ENCODE assay signal across 14 cellular contexts in the genomic region with DNA sequence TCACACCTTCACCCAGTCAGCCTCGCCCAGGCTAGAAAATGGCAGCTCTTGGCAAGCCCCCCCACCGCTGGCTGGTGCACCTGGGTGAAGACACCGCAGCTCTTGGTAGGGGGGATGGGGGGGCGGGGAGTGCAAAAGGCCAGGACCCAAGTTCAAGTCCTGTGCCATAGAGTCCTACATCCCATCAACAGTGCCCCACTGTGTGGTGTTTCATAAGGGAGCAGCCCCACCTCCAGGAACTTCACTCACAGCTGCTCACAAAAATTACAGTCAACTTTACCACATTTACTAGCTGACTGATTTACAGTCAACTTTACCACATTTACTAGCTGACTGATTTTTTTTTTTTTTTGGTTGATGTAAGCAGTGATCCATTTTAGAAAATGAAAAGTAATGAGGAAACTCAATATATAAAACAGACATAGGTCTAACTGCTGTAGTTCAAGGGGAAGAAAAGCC.
DNase-seq lines count a peak whose midpoint lies in the region; FAIRE-seq and TF ChIP-seq lines count a peak whose summit lies in the region.
"Had no signal": no experiment of that assay in that cellular context is flagged by ENCODE, and none has a peak within 500 bp of the region (broad histone marks: within the 10 kb centered on the region; RNA-seq: fewer than 3 reads in every experiment).

No MANE protein-coding gene starts in this region.

- H3K4me1 Mint-ChIP-seq in Caco-2 (ENCODE audit: low read depth, unreplicated experiment) (no peaks in the 10 kb centered on the region), H9 (peaks cover 8 to 12% of the 10 kb centered on the region in 2 experiments)

- H3K36me3 ChIP-seq in Caco-2 (ENCODE audit: control insufficient read depth, insufficient read depth, low read length): no peaks in the 10 kb centered on the region
- no peaks in the 10 kb centered on the region for H3K36me3 ChIP-seq in kidney (ENCODE audit: control insufficient read depth in 1 of 2, insufficient read depth in 2 of 2, low read length in 2 of 2)
- H3K36me3 ChIP-seq in testis (ENCODE audit: low read depth, missing control alignments): no peaks in the 10 kb centered on the region
- no peaks in the 10 kb centered on the region for H3K36me3 ChIP-seq in effector memory CD4-positive, alpha-beta T cell (ENCODE audit: control insufficient read depth, insufficient read depth, low read length)
- H3K36me3 ChIP-seq: heart right ventricle had no signal

- H3K4me3 ChIP-seq in Caco-2 (ENCODE audit: low read depth, low read length) (no peak overlapping the region), kidney (ENCODE audit: low read length in 2 of 2) (no peak overlapping the region), testis (no peak overlapping the region)
- no peak overlapping the region for H3K4me3 ChIP-seq in effector memory CD4-positive, alpha-beta T cell (ENCODE audit: insufficient read depth, low read depth, low read length, poor library complexity, severe bottlenecking)
- H3K4me3 ChIP-seq: heart right ventricle, psoas muscle had no signal

- H3K79me1 ChIP-seq in H9 (ENCODE audit: insufficient read depth, low read depth, low read length, poor library complexity, severe bottlenecking): no peaks in the 10 kb centered on the region

- H3K4me3 Mint-ChIP-seq in Caco-2 (ENCODE audit: unreplicated experiment) (no peak overlapping the region), H9 (no peak overlapping the region)
- H3K4me3 Mint-ChIP-seq: activated naive CD8-positive, alpha-beta T cell treated with anti-CD3 and anti-CD28 coated beads, Interleukin-2, amount 50 U/mL, for 24 hours; stimulated activated naive CD8-positive, alpha-beta T cell treated with anti-CD3 and anti-CD28 coated beads, Interleukin-15, Interleukin-2, amounts not matched to agents 100 ng/mL and 50 ng/mL, for 24 hours had no signal

- TF ChIP-seq CTCF in Caco-2 (IDR thresholded peaks at IDR 0.05; ENCODE audit: insufficient read depth in 1 of 2, low read depth in 1 of 2, low read length in 1 of 2, severe bottlenecking in 1 of 2, unreplicated experiment in 1 of 2) (no peak), H9 (conservative IDR thresholded peaks at IDR 0.05) (0 out of 3 replicates have a peak, but pooled peaks have one; percentile 18), kidney (IDR thresholded peaks at IDR 0.05; ENCODE audit: borderline replicate concordance, extremely low read depth, insufficient read depth) (no peak), testis (IDR thresholded peaks at IDR 0.05) (no peak)

- H3K9me3 ChIP-seq in Caco-2 (no peaks in the 10 kb centered on the region), H9 (ENCODE audit: control insufficient read depth, low read depth, low read length) (no peaks in the 10 kb centered on the region), kidney (ENCODE audit: control insufficient read depth in 1 of 2, low read length in 2 of 2) (no peaks in the 10 kb centered on the region), testis (no peaks in the 10 kb centered on the region)
- no peaks in the 10 kb centered on the region for H3K9me3 ChIP-seq in effector memory CD4-positive, alpha-beta T cell (ENCODE audit: control insufficient read depth, low read length)
- H3K9me3 ChIP-seq: heart right ventricle, psoas muscle had no signal

- FAIRE-seq in kidney (lab: Jason Lieb, UNC): no peak

- H3K9me3 Mint-ChIP-seq in Caco-2 (ENCODE audit: unreplicated experiment) (no peaks in the 10 kb centered on the region), H9 (no peaks in the 10 kb centered on the region)
- H3K9me3 Mint-ChIP-seq: activated naive CD8-positive, alpha-beta T cell treated with anti-CD3 and anti-CD28 coated beads, Interleukin-2, amount 50 U/mL, for 24 hours; stimulated activated naive CD8-positive, alpha-beta T cell treated with anti-CD3 and anti-CD28 coated beads, Interleukin-15, Interleukin-2, amounts not matched to agents 100 ng/mL and 50 ng/mL, for 24 hours had no signal

- no peak overlapping the region for H2BK20ac ChIP-seq in H9 (ENCODE audit: low read depth, low read length, poor library complexity, severe bottlenecking)

- POLR2A ChIA-PET in Caco-2 (lab: Charles Lee): no interaction called here

- H3K4ac ChIP-seq in H9 (ENCODE audit: low read depth, low read length): no peak overlapping the region

- intact Hi-C loops in Caco-2 (cut with micrococcal nuclease; ENCODE audit: unreplicated experiment): loop anchor here (1.0 kb wide), 1 partner anchor 300 kb away; no protein-coding TSS in a partner anchor
- intact Hi-C loops in kidney (cut with DNase I): no loop called here
- intact Hi-C loops in testis (cut with DNase I; ENCODE audit: low total_unique reads): no loop called here

- no peak overlapping the region for H3K4me2 ChIP-seq in H9 (ENCODE audit: insufficient read depth, insufficient read length, low read length)

- H3K27ac ChIP-seq in H9 (ENCODE audit: insufficient read length, low read depth, low read length) (no peak overlapping the region), kidney (ENCODE audit: low read depth in 2 of 2, low read length in 2 of 2) (peak overlapping the region; percentile 49 to 53), testis (no peak overlapping the region)
- no peak overlapping the region for H3K27ac ChIP-seq in effector memory CD4-positive, alpha-beta T cell (ENCODE audit: insufficient read depth, low read length, poor library complexity, severe bottlenecking)
- H3K27ac ChIP-seq: psoas muscle had no signal

- H2BK12ac ChIP-seq in H9 (ENCODE audit: insufficient read length, low read depth, low read length): no peak overlapping the region

- WGBS in H9 (ENCODE audit: extremely low coverage, insufficient read length, low lambda C conversion rate): no CpG with 5 or more reads among the region's 4 CpGs
- WGBS in testis, 2 donors: 95% methylated on average over 4 of the region's 4 CpGs

- H4K91ac ChIP-seq in H9 (ENCODE audit: insufficient read length, low read depth, low read length): no peak overlapping the region

- no peak overlapping the region for H2BK15ac ChIP-seq in H9 (ENCODE audit: low read depth, low read length)

- H3K23ac ChIP-seq in H9 (ENCODE audit: insufficient read length, low read depth, low read length): no peak overlapping the region

- H3K18ac ChIP-seq in H9 (ENCODE audit: insufficient read length, low read depth, low read length): no peak overlapping the region

- H3K4me1 ChIP-seq in Caco-2: no peaks in the 10 kb centered on the region
- peaks cover 3% of the 10 kb centered on the region; the same call in 1 of the 2 replicates for H3K4me1 ChIP-seq in H9 (ENCODE audit: insufficient read depth, low read length)
- H3K4me1 ChIP-seq in kidney (ENCODE audit: control insufficient read depth in 1 of 2, insufficient read depth in 1 of 2, low read depth in 1 of 2, low read length in 2 of 2): peaks cover 2 to 19% of the 10 kb centered on the region in 2 donors
- H3K4me1 ChIP-seq in testis: no peaks in the 10 kb centered on the region
- no peaks in the 10 kb centered on the region for H3K4me1 ChIP-seq in effector memory CD4-positive, alpha-beta T cell (ENCODE audit: control insufficient read depth, insufficient read depth, low read length, poor library complexity, severe bottlenecking)
- H3K4me1 ChIP-seq: psoas muscle had no signal

- no peaks in the 10 kb centered on the region for H3K27me3 ChIP-seq in Caco-2 (replicated peaks; ENCODE audit: control insufficient read depth, insufficient read depth, low read length)
- no peaks in the 10 kb centered on the region for H3K27me3 ChIP-seq in H9 (ENCODE audit: insufficient read depth, low read length)
- no peaks in the 10 kb centered on the region for H3K27me3 ChIP-seq in testis
- no peaks in the 10 kb centered on the region for H3K27me3 ChIP-seq in effector memory CD4-positive, alpha-beta T cell (replicated peaks; ENCODE audit: control insufficient read depth, insufficient read depth, low read length, poor library complexity, severe bottlenecking)
- H3K27me3 ChIP-seq: heart right ventricle had no signal

- H4K20me1 ChIP-seq in H9 (ENCODE audit: control insufficient read depth, insufficient read depth, insufficient read length): no peaks in the 10 kb centered on the region

- no peak overlapping the region for H2AFZ ChIP-seq in H9 (ENCODE audit: low read length)

- TF ChIP-seq POLR2A in testis (IDR thresholded peaks at IDR 0.05): no peak

- H4K8ac ChIP-seq in H9 (replicated peaks; ENCODE audit: insufficient read length, low read depth, low read length): no peak overlapping the region

- H3K23me2 ChIP-seq in H9 (ENCODE audit: insufficient read length, low read depth, low read length, poor library complexity, severe bottlenecking): no peaks in the 10 kb centered on the region

- H3K27me3 Mint-ChIP-seq in Caco-2 (ENCODE audit: insufficient read depth, unreplicated experiment): no peaks in the 10 kb centered on the region
- H3K27me3 Mint-ChIP-seq in H9 (ENCODE audit: low read depth): no peaks in the 10 kb centered on the region; the same call in 1 of the 2 replicates
- H3K27me3 Mint-ChIP-seq: activated naive CD8-positive, alpha-beta T cell treated with anti-CD3 and anti-CD28 coated beads, Interleukin-2, amount 50 U/mL, for 24 hours; stimulated activated naive CD8-positive, alpha-beta T cell treated with anti-CD3 and anti-CD28 coated beads, Interleukin-15, Interleukin-2, amounts not matched to agents 100 ng/mL and 50 ng/mL, for 24 hours had no signal

- H3K9ac ChIP-seq in H9 (ENCODE audit: extremely low read depth, insufficient read length, low read length) (no peak overlapping the region), kidney (ENCODE audit: low read length in 2 of 2) (no peak overlapping the region)

- H4K5ac ChIP-seq in H9 (ENCODE audit: insufficient read length, low read depth, low read length): no peak overlapping the region

- H3K36me3 Mint-ChIP-seq in Caco-2 (ENCODE audit: insufficient read depth, unreplicated experiment): peaks cover 25% of the 10 kb centered on the region
- H3K36me3 Mint-ChIP-seq in H9 (ENCODE audit: insufficient read depth in 1 of 3, low read depth in 3 of 3): 0 out of 7 replicates have a peak, but pooled peaks cover 0 to under 1% (median 0%) of the 10 kb centered on the region in 3 experiments

- H3K27ac Mint-ChIP-seq in Caco-2 (ENCODE audit: unreplicated experiment) (peak overlapping the region; percentile 52), H9 (peak overlapping the region in 1 of 3 experiments; percentile 47; a peak in 2 of 7 replicates)
- H3K27ac Mint-ChIP-seq: activated naive CD8-positive, alpha-beta T cell treated with anti-CD3 and anti-CD28 coated beads, Interleukin-2, amount 50 U/mL, for 24 hours; stimulated activated naive CD8-positive, alpha-beta T cell treated with anti-CD3 and anti-CD28 coated beads, Interleukin-15, Interleukin-2, amounts not matched to agents 100 ng/mL and 50 ng/mL, for 24 hours had no signal

- no peak overlapping the region for H3K56ac ChIP-seq in H9 (ENCODE audit: insufficient read length, low read depth, low read length)

- BruUV-seq in Caco-2 (replicated peaks; lab: Mats Ljungman, UMichigan): no TSS peak

- DNase-seq in Caco-2: no peak
- DNase-seq in H9: no peak
- peak; percentile 70 for DNase-seq in NOMO-1 treated with DMSO at 0.1 percent for 48 hours (lab: John Stamatoyannopoulos, UW; ENCODE audit: unreplicated experiment)
- DNase-seq in kidney: no peak
- DNase-seq in stimulated activated naive CD4-positive, alpha-beta T cell (lab: John Stamatoyannopoulos, UW): no peak
- DNase-seq in testis: no peak
- no peak for DNase-seq in DMS 273 (lab: John Stamatoyannopoulos, UW; ENCODE audit: unreplicated experiment)
- no peak for DNase-seq in effector memory CD4-positive, alpha-beta T cell
- DNase-seq: activated naive CD8-positive, alpha-beta T cell treated with anti-CD3 and anti-CD28 coated beads, Interleukin-2, amount 50 U/mL, for 24 hours; DMS153; heart right ventricle; NCI-H1930; psoas muscle had no signal

- H3T11ph ChIP-seq in H9 (ENCODE audit: low read length): no peak overlapping the region

- CTCF ChIA-PET in Caco-2 (lab: Charles Lee): interaction anchor here (0.6 to 1.6 kb wide), 5 partner anchors 15 to 299 kb away, joined by 3 to 12 read pairs (median 5); no protein-coding TSS in a partner anchor

- H3K14ac ChIP-seq in H9 (ENCODE audit: insufficient read depth, low read length): no peak overlapping the region

- H3K79me2 ChIP-seq in H9 (ENCODE audit: insufficient read depth, low read length): no peaks in the 10 kb centered on the region

- no peak overlapping the region for H2BK5ac ChIP-seq in H9 (ENCODE audit: insufficient read length, low read length)

- no peak overlapping the region for H2BK120ac ChIP-seq in H9 (ENCODE audit: low read depth, low read length, poor library complexity, severe bottlenecking)

- H2AK5ac ChIP-seq in H9 (ENCODE audit: insufficient read length, low read length): no peak overlapping the region

Comparison
In these comparisons a context has a peak if more than half of its experiments do, and no peak if none do; other contexts are left out.
1. H3K27ac ChIP-seq: peak in kidney (2 of 2); none in H9 (single experiment), testis (0 of 2) and effector memory CD4-positive, alpha-beta T cell (single experiment).